In the genomic region with DNA sequence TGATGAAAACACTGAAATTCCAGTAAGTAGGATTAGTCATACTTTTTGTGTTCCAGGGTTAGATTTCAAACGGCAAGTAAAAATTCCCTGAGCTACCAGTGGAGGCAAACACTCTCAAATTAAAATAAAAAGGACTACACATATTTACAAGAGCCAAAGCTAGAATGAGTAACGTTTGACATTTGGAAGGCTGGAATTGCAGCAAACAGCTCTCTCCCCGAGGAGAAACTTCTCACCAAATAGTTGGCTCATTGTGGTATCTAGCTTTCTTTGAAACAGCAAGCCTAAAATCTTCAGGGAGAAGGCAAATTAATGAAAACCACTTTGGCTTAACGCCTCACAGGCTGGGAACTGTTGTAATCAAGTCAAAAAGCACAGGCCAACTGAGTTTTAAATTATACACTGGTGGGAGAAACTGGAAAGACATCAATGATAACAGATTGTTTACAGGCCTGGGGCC, we compare ENCODE assay signal across 11 cellular contexts.
DNase-seq lines count a peak whose midpoint lies in the region; ATAC-seq and TF ChIP-seq lines count a peak whose summit lies in the region.
"Had no signal": no experiment of that assay in that cellular context is flagged by ENCODE, and none has a peak within 500 bp of the region (broad histone marks: within the 10 kb centered on the region; RNA-seq: fewer than 3 reads in every experiment).

No MANE protein-coding gene starts in this region.

- H3K27ac ChIP-seq in left ventricle myocardium inferior (replicated peaks) = peak overlapping the region; percentile 56
- H3K27ac ChIP-seq: WERI-Rb-1 had no signal

- H3K4me1 ChIP-seq in left ventricle myocardium inferior = peaks cover 9% of the 10 kb centered on the region

- peak; percentile 39 for TF ChIP-seq CTCF in left ventricle myocardium inferior (IDR thresholded peaks at IDR 0.05; ENCODE audit: borderline replicate concordance)

- intact Hi-C loops in left ventricle myocardium inferior (cut with micrococcal nuclease) = no loop called here

- H3K9me3 ChIP-seq in left ventricle myocardium inferior (replicated peaks) = no peaks in the 10 kb centered on the region

- no peaks in the 10 kb centered on the region for H3K9me3 Mint-ChIP-seq in activated naive CD4-positive, alpha-beta T cell treated with anti-CD3 and anti-CD28 coated beads, Interleukin-2, amount 50 U/mL, for 72 hours

- no peaks in the 10 kb centered on the region for H3K36me3 ChIP-seq in left ventricle myocardium inferior
- H3K36me3 ChIP-seq: WERI-Rb-1 had no signal

- ATAC-seq in GM21576 (IDR thresholded peaks at IDR 0.05; ENCODE audit: unreplicated experiment) (no peak), HG03280 (IDR thresholded peaks at IDR 0.05; ENCODE audit: unreplicated experiment) (no peak)
- ATAC-seq in activated naive CD4-positive, alpha-beta T cell treated with anti-CD3 and anti-CD28 coated beads, Interleukin-2, amount 50 U/mL, for 72 hours = no peak

- H3K27me3 ChIP-seq in left ventricle myocardium inferior (ENCODE audit: low read depth) = no peaks in the 10 kb centered on the region

- DNase-seq in ELR (ENCODE audit: low read depth) (peak; percentile 76), astrocyte of the hippocampus (ENCODE audit: low read depth, low spot score) (peak; percentile 89), left ventricle myocardium inferior (no peak), skeletal muscle cell (ENCODE audit: low read depth) (peak; percentile 86), NCI-H2029 (lab: John Stamatoyannopoulos, UW) (no peak)
- no peak for DNase-seq in activated naive CD4-positive, alpha-beta T cell treated with anti-CD3 and anti-CD28 coated beads, Interleukin-2, amount 50 U/mL, for 72 hours (ENCODE audit: low spot score in 2 of 2)
- DNase-seq: DND-41, NCI-H2171 treated with DMSO at 0.1 percent for 48 hours, WERI-Rb-1 had no signal

- no peak overlapping the region for H3K4me3 ChIP-seq in left ventricle myocardium inferior
- H3K4me3 ChIP-seq in skeletal muscle cell (ENCODE audit: low read depth, low read length) = no peak overlapping the region

- no peaks in the 10 kb centered on the region for H3K36me3 Mint-ChIP-seq in activated naive CD4-positive, alpha-beta T cell treated with anti-CD3 and anti-CD28 coated beads, Interleukin-2, amount 50 U/mL, for 72 hours

- H3K27ac Mint-ChIP-seq in activated naive CD4-positive, alpha-beta T cell treated with anti-CD3 and anti-CD28 coated beads, Interleukin-2, amount 50 U/mL, for 72 hours = no peak overlapping the region

Comparison
In these comparisons a context has a peak if more than half of its experiments do, and no peak if none do; other contexts are left out.
1. DNase-seq: peak in ELR (single experiment), astrocyte of the hippocampus (single experiment) and skeletal muscle cell (single experiment); none in left ventricle myocardium inferior (single experiment), NCI-H2029 (single experiment) and activated naive CD4-positive, alpha-beta T cell treated with anti-CD3 and anti-CD28 coated beads, Interleukin-2, amount 50 U/mL, for 72 hours (0 of 2).